ENCODE assay signal across 11 cellular contexts in the genomic region with DNA sequence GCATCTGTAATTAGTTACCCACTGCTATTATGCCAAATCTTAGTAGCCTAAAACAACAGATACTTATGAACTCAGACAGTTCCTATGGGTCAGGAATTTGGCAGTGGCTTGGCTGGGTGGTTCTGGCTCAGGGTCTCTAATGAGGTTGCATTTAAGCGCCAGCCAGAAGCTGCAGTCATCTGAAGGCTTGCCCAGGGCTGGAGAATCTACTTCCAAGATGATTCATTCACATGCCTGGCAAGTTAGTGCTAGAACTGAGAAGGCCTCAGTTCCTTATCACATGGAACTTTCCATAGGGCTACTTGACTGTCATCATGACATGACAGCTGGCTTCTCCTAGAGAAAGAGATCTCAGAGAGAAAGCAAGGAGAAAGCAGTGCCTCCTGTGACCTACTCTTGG.
DNase-seq lines count a peak whose midpoint lies in the region; ATAC-seq and TF ChIP-seq lines count a peak whose summit lies in the region.
"Had no signal": no experiment of that assay in that cellular context is flagged by ENCODE, and none has a peak within 500 bp of the region (broad histone marks: within the 10 kb centered on the region; RNA-seq: fewer than 3 reads in every experiment).

No MANE protein-coding gene starts in this region.

- no peaks in the 10 kb centered on the region for H3K9me3 ChIP-seq in left lung
- H3K9me3 ChIP-seq in HAP-1, result no peaks in the 10 kb centered on the region; the same call in 1 of the 2 replicates
- H3K9me3 ChIP-seq: lower lobe of right lung, upper lobe of right lung had no signal

- H3K4me1 ChIP-seq in left lung (no peaks in the 10 kb centered on the region), HAP-1 (no peaks in the 10 kb centered on the region)
- H3K4me1 ChIP-seq: lower lobe of right lung had no signal

- CTCF ChIA-PET in AG04449 (lab: Yijun Ruan, JAX), result no interaction called here

- intact Hi-C loops in left lung (cut with DNase I), result no loop called here

- POLR2A ChIA-PET in AG04449 (lab: Yijun Ruan, JAX), result no interaction called here

- in situ Hi-C loops in GM13976 (cut with MboI; ENCODE audit: low sequenced_read_pairs, unreplicated experiment), result no loop called here
- in situ Hi-C loops in HAP-1 (cut with MboI; ENCODE audit: low sequenced_read_pairs), result no loop called here

- ATAC-seq in left lung, result peak; percentile 54
- no peak for ATAC-seq in GM21381 (IDR thresholded peaks at IDR 0.05; ENCODE audit: unreplicated experiment)
- ATAC-seq: upper lobe of right lung had no signal

- DNase-seq in AG04449 (ENCODE audit: low read depth, low spot score), result peak; percentile 46
- peak; percentile 31 for DNase-seq in LoVo (ENCODE audit: low spot score)
- peak; percentile 77 for DNase-seq in dedifferentiated amniotic fluid mesenchymal stem cell (ENCODE audit: extremely low spot score)
- DNase-seq in left lung, result no peak
- DNase-seq in GM13976 (ENCODE audit: low spot score), result no peak
- no peak for DNase-seq in germinal center (ENCODE audit: low spot score)
- DNase-seq in HAP-1 (ENCODE audit: low spot score in 2 of 2), result no peak
- DNase-seq: activated CD8-positive, alpha-beta memory T cell treated with anti-CD3 and anti-CD28 coated beads, Interleukin-2, amount 50 U/mL, for 48 hours; lower lobe of right lung; upper lobe of right lung had no signal

- H3K36me3 ChIP-seq in left lung, result no peaks in the 10 kb centered on the region
- no peaks in the 10 kb centered on the region for H3K36me3 ChIP-seq in HAP-1 (replicated peaks)
- H3K36me3 ChIP-seq: lower lobe of right lung, upper lobe of right lung had no signal

- H3K27ac ChIP-seq in left lung, result no peak overlapping the region
- H3K27ac ChIP-seq: lower lobe of right lung, upper lobe of right lung had no signal

- no peak overlapping the region for H3K4me3 ChIP-seq in AG04449 (ENCODE audit: low read depth, low read length)
- H3K4me3 ChIP-seq in left lung, result no peak overlapping the region
- H3K4me3 ChIP-seq in HAP-1, result no peak overlapping the region
- H3K4me3 ChIP-seq: lower lobe of right lung, upper lobe of right lung had no signal

- no peak for TF ChIP-seq CTCF in AG04449 (IDR thresholded peaks at IDR 0.05; ENCODE audit: insufficient read depth, low read length, missing control alignments)
- no peak for TF ChIP-seq CTCF in left lung (IDR thresholded peaks at IDR 0.05)
- TF ChIP-seq CTCF in GM13976 (IDR thresholded peaks at IDR 0.05; ENCODE audit: borderline replicate concordance, control extremely low read depth, extremely low read depth, insufficient read depth, missing control alignments), result no peak

- no peaks in the 10 kb centered on the region for H3K27me3 ChIP-seq in left lung
- H3K27me3 ChIP-seq in HAP-1 (ENCODE audit: low read depth), result no peaks in the 10 kb centered on the region
- H3K27me3 ChIP-seq: upper lobe of right lung had no signal

Comparison
In these comparisons a context has a peak if more than half of its experiments do, and no peak if none do; other contexts are left out.
1. DNase-seq: peak in AG04449 (single experiment), LoVo (single experiment) and dedifferentiated amniotic fluid mesenchymal stem cell (single experiment); none in left lung (0 of 2), GM13976 (single experiment), germinal center (single experiment) and HAP-1 (0 of 2).